ENCODE assay signal across 13 cellular contexts in genomic region chr12:67484788-67485480, GRCh38.
DNase-seq lines count a peak whose midpoint lies in the region; ATAC-seq, FAIRE-seq and TF ChIP-seq lines count a peak whose summit lies in the region.
"Had no signal": no experiment of that assay in that cellular context is flagged by ENCODE, and none has a peak within 500 bp of the region (broad histone marks: within the 10 kb centered on the region; RNA-seq: fewer than 3 reads in every experiment).

No MANE protein-coding gene starts in this region.

- intact Hi-C loops in prostate gland (cut with DNase I): no loop called here
- intact Hi-C loops in left cardiac atrium (cut with DNase I): no loop called here

- ATAC-seq in GM19395 (IDR thresholded peaks at IDR 0.05; ENCODE audit: unreplicated experiment): peak; percentile 41
- 0 out of 3 replicates have a peak, but pooled peaks have one; percentile 12 for ATAC-seq in RWPE2 (ENCODE audit: low read depth)
- no peak for ATAC-seq in HG03432 (IDR thresholded peaks at IDR 0.05; ENCODE audit: unreplicated experiment)
- ATAC-seq in left cardiac atrium: no peak
- ATAC-seq: left ventricle myocardium superior had no signal

- H3K27ac ChIP-seq in RWPE2 (ENCODE audit: poor library complexity, severe bottlenecking): no peak overlapping the region
- H3K27ac ChIP-seq in keratinocyte (ENCODE audit: control insufficient read depth, insufficient read depth, low read length): no peak overlapping the region
- H3K27ac ChIP-seq in prostate gland: no peak overlapping the region

- H2AFZ ChIP-seq in keratinocyte (ENCODE audit: control insufficient read depth, low read length): no peak overlapping the region

- dilution Hi-C loops in keratinocyte (cut with MboI; ENCODE audit: extremely low pct_ligation_motif_present, low sequenced_read_pairs): no loop called here

- H3K36me3 ChIP-seq in RWPE2 (ENCODE audit: low read depth) (no peaks in the 10 kb centered on the region), keratinocyte (ENCODE audit: control insufficient read depth in 2 of 2, extremely low read depth in 1 of 2, insufficient read depth in 2 of 2, low read length in 2 of 2) (no peaks in the 10 kb centered on the region), prostate gland (no peaks in the 10 kb centered on the region)

- H3K4me2 ChIP-seq in keratinocyte (ENCODE audit: control insufficient read depth, extremely low read depth, insufficient read depth, low read depth, low read length): no peak overlapping the region

- 64% methylated on average over 4 of the region's 4 CpGs for WGBS in prostate gland

- H3K4me3 ChIP-seq in RWPE2 (ENCODE audit: severe bottlenecking) (no peak overlapping the region), keratinocyte (ENCODE audit: control insufficient read depth in 2 of 3, extremely low read depth in 1 of 3, insufficient read depth in 2 of 3, low read depth in 1 of 3, low read length in 3 of 3) (no peak overlapping the region), prostate gland (no peak overlapping the region)

- H3K79me2 ChIP-seq in keratinocyte (ENCODE audit: control insufficient read depth, insufficient read depth, low read length): no peaks in the 10 kb centered on the region

- no peak for TF ChIP-seq POLR2A in prostate gland (IDR thresholded peaks at IDR 0.05)

- H4K20me1 ChIP-seq in keratinocyte (ENCODE audit: control insufficient read depth, extremely low read depth, insufficient read depth, low read length): no peaks in the 10 kb centered on the region

- no peaks in the 10 kb centered on the region for H3K9me1 ChIP-seq in keratinocyte (ENCODE audit: control insufficient read depth, extremely low read depth, insufficient read depth, low read length)

- no peak overlapping the region for H3K9ac ChIP-seq in keratinocyte (ENCODE audit: control insufficient read depth, extremely low read depth, insufficient read depth, low read length)

- peak; percentile 20 for DNase-seq in NCI-H146 (lab: John Stamatoyannopoulos, UW)
- no peak for DNase-seq in NCI-H146 treated with DMSO at 0.1 percent for 48 hours (lab: John Stamatoyannopoulos, UW; ENCODE audit: unreplicated experiment)
- no peak for DNase-seq in RWPE2 (ENCODE audit: low spot score)
- DNase-seq in keratinocyte (ENCODE audit: low read depth, low spot score): no peak
- no peak for DNase-seq in prostate gland (ENCODE audit: low spot score)
- no peak for DNase-seq in left cardiac atrium
- DNase-seq: dermis blood vessel endothelial cell, left ventricle myocardium superior, NCI-H2107 had no signal

- H3K9me3 ChIP-seq in RWPE2 (ENCODE audit: severe bottlenecking) (no peaks in the 10 kb centered on the region), keratinocyte (ENCODE audit: control insufficient read depth, low read depth, low read length) (peaks cover 5% of the 10 kb centered on the region), prostate gland (no peaks in the 10 kb centered on the region)

- H3K4me1 ChIP-seq in RWPE2 (ENCODE audit: insufficient read depth, poor library complexity, severe bottlenecking) (peaks cover 7% of the 10 kb centered on the region), keratinocyte (ENCODE audit: control insufficient read depth, extremely low read depth, insufficient read depth, low read length) (peaks cover 6% of the 10 kb centered on the region), prostate gland (replicated peaks) (no peaks in the 10 kb centered on the region)

- peak; percentile 39 for FAIRE-seq in keratinocyte (lab: Jason Lieb, UNC)
- FAIRE-seq: A204.1, H1 had no signal

- H3K27me3 ChIP-seq in RWPE2 (ENCODE audit: insufficient read depth, poor library complexity, severe bottlenecking): no peaks in the 10 kb centered on the region
- no peaks in the 10 kb centered on the region for H3K27me3 ChIP-seq in keratinocyte (ENCODE audit: control insufficient read depth, extremely low read depth, insufficient read depth, low read length)
- H3K27me3 ChIP-seq in prostate gland (replicated peaks; ENCODE audit: insufficient read depth): no peaks in the 10 kb centered on the region

- TF ChIP-seq CTCF in RWPE2 (IDR thresholded peaks at IDR 0.05; ENCODE audit: poor library complexity, severe bottlenecking) (no peak), keratinocyte (optimal IDR thresholded peaks at IDR 0.05 in 1 of 3, IDR thresholded peaks at IDR 0.05 in 1 of 3, conservative IDR thresholded peaks at IDR 0.05 in 1 of 3; ENCODE audit: extremely low read depth in 1 of 3, insufficient read depth in 2 of 3, low read length in 3 of 3) (no peak), prostate gland (IDR thresholded peaks at IDR 0.05) (no peak)

Comparison
In these comparisons a context has a peak if more than half of its experiments do, and no peak if none do; other contexts are left out.
1. ATAC-seq: peak in GM19395 (single experiment) and RWPE2 (single experiment); none in HG03432 (single experiment) and left cardiac atrium (0 of 2).